ENCODE assay signal across 8 cellular contexts in the genomic region with DNA sequence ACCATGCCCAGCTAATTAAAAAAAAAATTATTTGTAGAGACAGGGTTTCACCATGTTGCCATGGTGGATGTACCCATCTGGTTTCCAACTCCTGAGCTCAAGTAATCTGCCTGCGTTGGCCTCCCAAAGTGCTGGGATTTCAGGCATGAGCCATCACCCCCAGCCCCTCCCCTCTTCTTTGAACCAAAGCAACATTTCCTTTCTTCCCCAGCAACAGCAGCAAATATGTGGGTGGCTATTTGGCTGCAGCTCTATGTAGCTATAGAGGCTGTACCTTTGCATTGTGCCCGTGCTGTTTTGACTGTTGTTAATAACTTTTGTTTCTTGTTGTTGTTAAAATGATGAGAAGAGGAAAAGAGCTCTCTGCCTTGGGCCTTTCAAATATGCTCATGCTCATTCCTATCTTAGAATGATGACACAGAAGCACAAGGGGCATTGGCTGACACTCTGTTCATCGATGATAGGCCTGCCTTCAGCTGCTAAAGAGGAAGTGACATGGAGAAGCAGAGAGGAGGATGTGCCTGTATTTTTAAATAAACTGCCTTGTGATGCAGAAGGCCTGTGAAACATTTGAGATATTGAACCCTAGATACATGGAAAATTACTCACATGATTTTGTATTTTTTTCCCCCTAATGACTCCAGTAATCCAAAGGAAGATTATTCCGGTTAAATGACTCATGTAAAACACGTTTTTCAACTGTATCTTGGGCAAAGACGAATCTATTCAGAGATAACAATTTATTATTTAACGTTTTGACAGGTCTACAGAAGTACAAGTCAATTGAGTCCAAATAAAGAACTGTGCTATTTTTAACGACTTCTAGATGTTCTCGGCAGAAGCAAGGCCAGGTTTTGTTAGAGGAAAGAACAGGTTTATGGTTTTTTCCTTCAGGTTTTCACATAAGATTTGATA. TPM values are rescaled to one million over a fixed set of nuclear protein-coding genes. Genes with fewer than 3 reads are reported as not detected.
DNase-seq lines count a peak whose midpoint lies in the region; ATAC-seq, FAIRE-seq and TF ChIP-seq lines count a peak whose summit lies in the region.

No MANE protein-coding gene starts in this region.

- TF ChIP-seq POLR2A in lower leg skin (IDR thresholded peaks at IDR 0.05) (no peak), H54 (IDR thresholded peaks at IDR 0.05; ENCODE audit: low read depth, low read length) (no peak)

- FAIRE-seq in H54 (lab: Jason Lieb, UNC) = no peak

- no peaks in the 10 kb centered on the region for H3K36me3 ChIP-seq in neuron (ENCODE audit: insufficient read depth, low read length)

- H3K27me3 Mint-ChIP-seq in endothelial cell (ENCODE audit: unreplicated experiment) = no peaks in the 10 kb centered on the region

- no peaks in the 10 kb centered on the region for H3K27me3 ChIP-seq in neuron (ENCODE audit: insufficient read depth, low read length)

- H3K4me3 Mint-ChIP-seq in endothelial cell (ENCODE audit: unreplicated experiment) = no peak overlapping the region

- H3K9me3 ChIP-seq in neuron (ENCODE audit: low read length) = no peaks in the 10 kb centered on the region

- peaks cover 14% of the 10 kb centered on the region for H3K4me1 ChIP-seq in neuron (ENCODE audit: insufficient read depth, low read length)

- intact Hi-C loops in lower leg skin (cut with DNase I; ENCODE audit: low total_unique reads) = no loop called here

- in situ Hi-C loops in GM13976 (cut with MboI; ENCODE audit: low sequenced_read_pairs, unreplicated experiment) = no loop called here

- H2AFZ ChIP-seq in neuron (ENCODE audit: low read depth, low read length) = peak overlapping the region; percentile 56

- peak; percentile 49 for ATAC-seq in esophagus mucosa

- TF ChIP-seq CTCF in GM13976 (IDR thresholded peaks at IDR 0.05; ENCODE audit: borderline replicate concordance, control extremely low read depth, extremely low read depth, insufficient read depth, missing control alignments) (no peak), lower leg skin (IDR thresholded peaks at IDR 0.05) (no peak), endothelial cell (IDR thresholded peaks at IDR 0.05; ENCODE audit: unreplicated experiment) (no peak)

- peaks cover 6% of the 10 kb centered on the region for H3K4me1 Mint-ChIP-seq in endothelial cell (ENCODE audit: unreplicated experiment)

- H3K9me3 Mint-ChIP-seq in endothelial cell (ENCODE audit: unreplicated experiment) = no peaks in the 10 kb centered on the region

- DNase-seq in GM13976 (ENCODE audit: low spot score) (peak; percentile 15), NOMO-1 treated with dmso at 0.1 percent for 144 hours (lab: John Stamatoyannopoulos, UW; ENCODE audit: unreplicated experiment) (peak; percentile 83), lower leg skin (ENCODE audit: low spot score in 2 of 2) (no peak), endothelial cell (ENCODE audit: low spot score) (no peak), NCI-H1694 treated with DMSO at 0.1 percent for 48 hours (lab: John Stamatoyannopoulos, UW) (no peak), H54 (ENCODE audit: insufficient read length, low spot score) (no peak)

- 34 to 35% methylated on average over 9 of the region's 9 CpGs for WGBS in lower leg skin, 2 donors

- H3K27ac Mint-ChIP-seq in endothelial cell (ENCODE audit: unreplicated experiment) = no peak overlapping the region

- H3K36me3 Mint-ChIP-seq in endothelial cell (ENCODE audit: low read depth, unreplicated experiment) = no peaks in the 10 kb centered on the region

- no peak overlapping the region for H3K4me3 ChIP-seq in neuron (ENCODE audit: low read length)
- H3K4me3 ChIP-seq in lower leg skin (ENCODE audit: low read depth, poor library complexity, severe bottlenecking) = no peak overlapping the region

RNA-seq across cellular contexts. Expression of a gene that starts 20.5 kb away (rescaled TPM):
- total RNA-seq in esophagus mucosa (15.9 TPM), lower leg skin (10 to 100 TPM; 10.1 to 25.4 (median 14.1) TPM), endothelial cell (ENCODE audit: unreplicated experiment) (71.8 TPM)

RNA-seq across cellular contexts. Expression of a gene that starts 52.5 kb away (rescaled TPM):
- total RNA-seq in esophagus mucosa = not detected
- not detected for total RNA-seq in lower leg skin
- total RNA-seq in endothelial cell (ENCODE audit: unreplicated experiment) = not detected

Comparison
In these comparisons a context has a peak if more than half of its experiments do, and no peak if none do; other contexts are left out.
1. DNase-seq: peak in GM13976 (single experiment) and NOMO-1 treated with dmso at 0.1 percent for 144 hours (single experiment); none in lower leg skin (0 of 2), endothelial cell (single experiment), NCI-H1694 treated with DMSO at 0.1 percent for 48 hours (single experiment) and H54 (single experiment).